ENCODE assay signal across 16 cellular contexts in genomic region chr12:58639323-58639934, GRCh38.
A peak's percentile ranks its signal among the peaks of the same experiment; 100 is the strongest.
DNase-seq lines count a peak whose midpoint lies in the region; ATAC-seq and TF ChIP-seq lines count a peak whose summit lies in the region.
"Had no signal": no experiment of that assay in that cellular context is flagged by ENCODE, and none has a peak within 500 bp of the region (broad histone marks: within the 10 kb centered on the region; RNA-seq: fewer than 3 reads in every experiment).

No MANE protein-coding gene starts in this region.

- no peak for TF ChIP-seq EP300 in Ishikawa (IDR thresholded peaks at IDR 0.05; ENCODE audit: borderline replicate concordance)

- H3K4me1 ChIP-seq in heart left ventricle, result no peaks in the 10 kb centered on the region
- H3K4me1 ChIP-seq in right atrium auricular region, result no peaks in the 10 kb centered on the region
- H3K4me1 ChIP-seq: breast epithelium, Caco-2, suprapubic skin had no signal

- H3K4me3 ChIP-seq in heart left ventricle (no peak overlapping the region), right atrium auricular region (no peak overlapping the region)
- H3K4me3 ChIP-seq: breast epithelium, suprapubic skin had no signal

- ATAC-seq in heart left ventricle, result no peak
- ATAC-seq in HG02852 (IDR thresholded peaks at IDR 0.05; ENCODE audit: unreplicated experiment), result no peak
- no peak for ATAC-seq in HG03520 (IDR thresholded peaks at IDR 0.05; ENCODE audit: unreplicated experiment)
- ATAC-seq: effector memory CD8-positive, alpha-beta T cell had no signal

- no peak for TF ChIP-seq POLR2A in heart left ventricle (IDR thresholded peaks at IDR 0.05)

- H3K27ac Mint-ChIP-seq in chondrocyte (ENCODE audit: unreplicated experiment), result peak overlapping the region; percentile 36
- H3K27ac Mint-ChIP-seq: effector memory CD8-positive, alpha-beta T cell; immature natural killer cell; mesothelial cell of epicardium had no signal

- H3K36me3 ChIP-seq in heart left ventricle (no peaks in the 10 kb centered on the region), right atrium auricular region (no peaks in the 10 kb centered on the region)
- H3K36me3 ChIP-seq: breast epithelium, suprapubic skin had no signal

- TF ChIP-seq RAD21 in Ishikawa (IDR thresholded peaks at IDR 0.05; ENCODE audit: low read depth), result no peak

- no peaks in the 10 kb centered on the region for H3K27me3 Mint-ChIP-seq in chondrocyte (ENCODE audit: low read depth)
- H3K27me3 Mint-ChIP-seq: effector memory CD8-positive, alpha-beta T cell had no signal

- WGBS in heart left ventricle, 4 donors, result 63 to 71% (median 69%) methylated on average over 4 of the region's 4 CpGs

- no peak overlapping the region for H3K4me3 Mint-ChIP-seq in chondrocyte (ENCODE audit: unreplicated experiment)
- H3K4me3 Mint-ChIP-seq: effector memory CD8-positive, alpha-beta T cell; immature natural killer cell; mesothelial cell of epicardium had no signal

- peaks cover 5% of the 10 kb centered on the region for H3K36me3 Mint-ChIP-seq in chondrocyte (ENCODE audit: low read depth)
- H3K36me3 Mint-ChIP-seq: immature natural killer cell had no signal

- peaks cover 0 to 11% (median 0%) of the 10 kb centered on the region in 12 donors for H3K9me3 ChIP-seq in heart left ventricle
- peaks cover 0 to 6% of the 10 kb centered on the region in 2 donors for H3K9me3 ChIP-seq in right atrium auricular region
- H3K9me3 ChIP-seq: Caco-2 had no signal

- peaks cover 7% of the 10 kb centered on the region for H3K9me3 Mint-ChIP-seq in chondrocyte (ENCODE audit: low read depth)

- H3K4me1 Mint-ChIP-seq in chondrocyte (ENCODE audit: low read depth), result peaks cover 39% of the 10 kb centered on the region
- H3K4me1 Mint-ChIP-seq: immature natural killer cell had no signal

- intact Hi-C loops in heart left ventricle (cut with DNase I), result no loop called here

- peaks cover 0 to 3% (median 0%) of the 10 kb centered on the region in 9 donors for H3K27me3 ChIP-seq in heart left ventricle
- no peaks in the 10 kb centered on the region for H3K27me3 ChIP-seq in right atrium auricular region
- H3K27me3 ChIP-seq: breast epithelium, suprapubic skin had no signal

- DNase-seq in A172 (ENCODE audit: low spot score) (peak; percentile 40), NCI-H524 (lab: John Stamatoyannopoulos, UW) (peak; percentile 78 to 88), chondrocyte (ENCODE audit: low spot score) (no peak), heart left ventricle (no peak), right atrium auricular region (ENCODE audit: low spot score) (no peak)
- DNase-seq: activated naive CD4-positive, alpha-beta T cell; Caco-2; effector memory CD8-positive, alpha-beta T cell; immature natural killer cell; SK-N-SH had no signal

- H3K27ac ChIP-seq in heart left ventricle (no peak overlapping the region), right atrium auricular region (no peak overlapping the region)
- H3K27ac ChIP-seq: breast epithelium, suprapubic skin had no signal

- no peak for TF ChIP-seq CTCF in chondrocyte (IDR thresholded peaks at IDR 0.05)
- no peak for TF ChIP-seq CTCF in heart left ventricle (IDR thresholded peaks at IDR 0.05)
- no peak for TF ChIP-seq CTCF in right atrium auricular region (IDR thresholded peaks at IDR 0.05)

TF ChIP-seq in Ishikawa, 13 proteins besides CTCF, POLR2A, EP300 and RAD21:
- TF ChIP-seq NFIC (IDR thresholded peaks at IDR 0.05) (0 out of 2 replicates have a peak, but pooled peaks have one; percentile 13), FOXM1 (IDR thresholded peaks at IDR 0.05; ENCODE audit: borderline replicate concordance, low read depth) (no peak), CEBPB (IDR thresholded peaks at IDR 0.05) (peak; percentile 40; the same call in 1 of the 2 replicates), CREB1 (IDR thresholded peaks at IDR 0.05; ENCODE audit: low read depth) (no peak), TEAD4 (IDR thresholded peaks at IDR 0.05) (no peak)

Comparison
In these comparisons a context has a peak if more than half of its experiments do, and no peak if none do; other contexts are left out.
1. DNase-seq: peak in A172 (single experiment) and NCI-H524 (2 of 2); none in chondrocyte (single experiment), heart left ventricle (0 of 5) and right atrium auricular region (single experiment).